12 cellular contexts compared by ENCODE assay signal in the genomic region with DNA sequence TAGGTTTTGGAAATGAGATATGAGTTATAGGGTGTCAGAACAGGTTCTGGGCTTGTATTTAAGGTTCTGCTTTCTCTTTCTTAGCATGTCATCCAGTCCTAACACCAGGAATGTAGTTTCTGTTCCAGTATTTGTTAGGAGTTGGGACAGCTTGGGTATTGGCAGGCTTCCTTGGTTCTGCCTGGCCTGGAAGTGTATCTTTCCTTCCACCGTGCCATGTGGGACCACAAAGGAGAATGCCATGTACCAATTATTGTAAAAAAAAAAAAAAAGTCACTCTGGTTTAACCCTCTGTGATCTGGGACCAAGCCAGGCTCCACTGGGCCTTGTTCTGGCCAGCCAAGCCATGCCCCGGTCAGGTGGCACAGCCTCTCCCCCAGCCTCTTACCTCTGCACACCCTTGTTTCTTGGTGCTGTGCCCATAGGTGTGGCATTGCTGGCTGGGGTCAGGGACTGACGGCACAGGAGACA. TPM values are rescaled to one million over a fixed set of nuclear protein-coding genes. Genes with fewer than 3 reads are reported as not detected.
DNase-seq lines count a peak whose midpoint lies in the region; ATAC-seq and TF ChIP-seq lines count a peak whose summit lies in the region.
"Had no signal": no experiment of that assay in that cellular context is flagged by ENCODE, and none has a peak within 500 bp of the region (broad histone marks: within the 10 kb centered on the region; RNA-seq: fewer than 3 reads in every experiment).

No MANE protein-coding gene starts in this region.

- 0 out of 2 replicates have a peak, but pooled peaks have one; percentile 10 for ATAC-seq in IMR-90 (ENCODE audit: low read depth)
- peak; percentile 43 to 76 (median 74) for ATAC-seq in right lobe of liver

- no peak overlapping the region for H2AFZ ChIP-seq in IMR-90 (replicated peaks; ENCODE audit: low read length, poor library complexity)
- no peak overlapping the region for H2AFZ ChIP-seq in Karpas-422 (ENCODE audit: low read length)

- DNase-seq in IMR-90 (no peak), dedifferentiated amniotic fluid mesenchymal stem cell (ENCODE audit: extremely low spot score) (peak; percentile 25), right lobe of liver (peak; percentile 41 to 79 (median 65)), tibial nerve (ENCODE audit: low spot score in 2 of 2) (no peak), NCI-H146 (lab: John Stamatoyannopoulos, UW) (no peak), Karpas-422 (no peak)
- no peak for DNase-seq in effector CD8-positive, alpha-beta T cell (lab: John Stamatoyannopoulos, UW)
- DNase-seq: activated T-cell treated with anti-CD3 and anti-CD28 coated beads for 4 hours, amniotic stem cell, GOT3, NCI-H1048, NCI-H526 had no signal

- H4K20me1 ChIP-seq in IMR-90 (ENCODE audit: insufficient read depth, low read length) (no peaks in the 10 kb centered on the region), Karpas-422 (ENCODE audit: insufficient read depth, low read depth, low read length) (no peaks in the 10 kb centered on the region; the same call in 1 of the 2 replicates)

- H2BK5ac ChIP-seq in IMR-90 (ENCODE audit: low read depth, low read length, poor library complexity, severe bottlenecking) = no peak overlapping the region

- TF ChIP-seq CTCF in IMR-90 (conservative IDR thresholded peaks at IDR 0.05; ENCODE audit: low read depth, low read length) (no peak), right lobe of liver (IDR thresholded peaks at IDR 0.05) (no peak), tibial nerve (IDR thresholded peaks at IDR 0.05) (no peak)

- no peaks in the 10 kb centered on the region for H3K27me3 ChIP-seq in IMR-90 (ENCODE audit: control insufficient read depth, insufficient read depth, low read length)
- no peaks in the 10 kb centered on the region for H3K27me3 ChIP-seq in right lobe of liver
- H3K27me3 ChIP-seq in tibial nerve = no peaks in the 10 kb centered on the region
- H3K27me3 ChIP-seq in Karpas-422 (ENCODE audit: low read length) = 0 out of 2 replicates have a peak, but pooled peaks cover 2% of the 10 kb centered on the region

- H3K4me2 ChIP-seq in IMR-90 (ENCODE audit: low read depth, low read length) = no peak overlapping the region
- no peak overlapping the region for H3K4me2 ChIP-seq in Karpas-422 (ENCODE audit: low read depth, low read length, poor library complexity, severe bottlenecking)

- TF ChIP-seq POLR2A in IMR-90 (IDR thresholded peaks at IDR 0.05; ENCODE audit: low read depth, low read length) = no peak
- no peak for TF ChIP-seq POLR2A in right lobe of liver (IDR thresholded peaks at IDR 0.05)
- no peak for TF ChIP-seq POLR2A in tibial nerve (IDR thresholded peaks at IDR 0.05)

- H3K27ac ChIP-seq in IMR-90 (ENCODE audit: insufficient read depth, low read length) (no peak overlapping the region), right lobe of liver (peak overlapping the region in 2 of 3 donors; percentile 60 to 73), tibial nerve (peak overlapping the region in 3 of 4 donors; percentile 28 to 82 (median 81)), Karpas-422 (ENCODE audit: low read length) (no peak overlapping the region)

- H2AK9ac ChIP-seq in IMR-90 (replicated peaks; ENCODE audit: low read depth, low read length, poor library complexity) = peak overlapping the region; percentile 73

- H2BK20ac ChIP-seq in IMR-90 (ENCODE audit: low read depth, low read length) = no peak overlapping the region

- CTCF ChIA-PET in IMR-90 (lab: Yijun Ruan, JAX) = no interaction called here

- H3K9ac ChIP-seq in IMR-90 (ENCODE audit: low read depth, low read length) (no peak overlapping the region), Karpas-422 (ENCODE audit: low read length) (no peak overlapping the region)

- H3K56ac ChIP-seq in IMR-90 (ENCODE audit: extremely low read depth, insufficient read depth, low read length) = no peak overlapping the region

- POLR2A ChIA-PET in IMR-90 (lab: Charles Lee; ENCODE audit: unreplicated experiment) = no interaction called here

- no CpG with 5 or more reads among the region's 3 CpGs for WGBS in IMR-90 (ENCODE audit: extremely low coverage in 2 of 2, insufficient read length in 1 of 2), 2 experiments
- 14% methylated on average over 1 of the region's 3 CpGs for WGBS in right lobe of liver (ENCODE audit: insufficient coverage, low coverage, low lambda C conversion rate, missing lambda C conversion rate)
- WGBS in tibial nerve, 2 donors = 62 to 67% methylated on average over 3 of the region's 3 CpGs

- no peak for TF ChIP-seq EP300 in tibial nerve (IDR thresholded peaks at IDR 0.05)

- H2BK15ac ChIP-seq in IMR-90 (ENCODE audit: low read depth, low read length) = no peak overlapping the region

- no peak overlapping the region for H2BK120ac ChIP-seq in IMR-90 (ENCODE audit: low read depth, low read length)

- no peak overlapping the region for H3K18ac ChIP-seq in IMR-90 (ENCODE audit: low read depth, low read length)

- no peak overlapping the region for H4K5ac ChIP-seq in IMR-90 (ENCODE audit: low read depth, low read length)

- H3K4me1 ChIP-seq in IMR-90 (ENCODE audit: control insufficient read depth, insufficient read depth, low read length) = peaks cover 18% of the 10 kb centered on the region
- H3K4me1 ChIP-seq in right lobe of liver = peaks cover 0 to 63% (median 27%) of the 10 kb centered on the region in 4 donors
- peaks cover 0 to 85% (median 51%) of the 10 kb centered on the region in 4 donors for H3K4me1 ChIP-seq in tibial nerve
- H3K4me1 ChIP-seq in Karpas-422 (ENCODE audit: low read length) = no peaks in the 10 kb centered on the region

- dilution Hi-C loops in IMR-90 (cut with HindIII; ENCODE audit: low sequenced_read_pairs, unreplicated experiment) = no loop called here

- in situ Hi-C loops in IMR-90 (cut with MboI; ENCODE audit: low sequenced_read_pairs) = no loop called here

- no peak for TF ChIP-seq RAD21 in IMR-90 (IDR thresholded peaks at IDR 0.05; ENCODE audit: low read length)

- H3K14ac ChIP-seq in IMR-90 (replicated peaks; ENCODE audit: low read depth, low read length) = no peak overlapping the region

- no peaks in the 10 kb centered on the region for H3K79me2 ChIP-seq in Karpas-422 (ENCODE audit: low read length)

- H3K79me1 ChIP-seq in IMR-90 (ENCODE audit: low read depth in 1 of 2, low read length in 2 of 2) = no peaks in the 10 kb centered on the region

- peak overlapping the region; percentile 29; the same call in 1 of the 2 replicates for H2AK5ac ChIP-seq in IMR-90 (ENCODE audit: low read depth, low read length)

- H4K8ac ChIP-seq in IMR-90 (ENCODE audit: low read depth in 2 of 2, low read length in 2 of 2) = no peak overlapping the region

- H3K4me3 ChIP-seq in IMR-90 (ENCODE audit: insufficient read depth, low read depth, low read length) (no peak overlapping the region), right lobe of liver (no peak overlapping the region), tibial nerve (no peak overlapping the region), Karpas-422 (ENCODE audit: low read length) (no peak overlapping the region)

- no peak overlapping the region for H3K23ac ChIP-seq in IMR-90 (ENCODE audit: low read depth, low read length)

- H3K36me3 ChIP-seq in IMR-90 (ENCODE audit: control insufficient read depth, insufficient read depth, low read length) (no peaks in the 10 kb centered on the region), right lobe of liver (no peaks in the 10 kb centered on the region), tibial nerve (no peaks in the 10 kb centered on the region), Karpas-422 (ENCODE audit: insufficient read depth, low read length) (no peaks in the 10 kb centered on the region)

- no peak overlapping the region for H4K91ac ChIP-seq in IMR-90 (ENCODE audit: insufficient read depth, low read depth, low read length)

- H3K9me2 ChIP-seq in Karpas-422 (replicated peaks; ENCODE audit: insufficient read depth, low read length) = no peaks in the 10 kb centered on the region

- H3K9me1 ChIP-seq in IMR-90 (ENCODE audit: insufficient read depth, low read length) = peaks cover 15% of the 10 kb centered on the region

- no TSS peak for BruUV-seq in IMR-90 (replicated peaks; lab: Mats Ljungman, UMichigan)

- intact Hi-C loops in IMR-90 (cut with micrococcal nuclease) = no loop called here
- intact Hi-C loops in right lobe of liver (cut with DNase I) = loop anchor here in 1 of 2 donors (10.0 kb wide), 1 partner anchor 57 kb away; no protein-coding TSS in a partner anchor

- H3K4ac ChIP-seq in IMR-90 (ENCODE audit: low read depth, low read length) = no peak overlapping the region

- H3K9me3 ChIP-seq in IMR-90 (ENCODE audit: control insufficient read depth, insufficient read depth, low read length) (no peaks in the 10 kb centered on the region), right lobe of liver (no peaks in the 10 kb centered on the region), tibial nerve (peaks cover 0 to 4% (median 0%) of the 10 kb centered on the region in 4 donors), Karpas-422 (ENCODE audit: low read length) (no peaks in the 10 kb centered on the region)

TF ChIP-seq in IMR-90, 13 proteins besides CTCF, POLR2A, EP300 and RAD21 (continues in another document):
- no peak for TF ChIP-seq CEBPB (IDR thresholded peaks at IDR 0.05; ENCODE audit: low read depth, low read length)
- no peak for TF ChIP-seq CHD1 (IDR thresholded peaks at IDR 0.05; ENCODE audit: low read depth, low read length)
- no peak for TF ChIP-seq FOS (IDR thresholded peaks at IDR 0.05; ENCODE audit: low read depth, low read length)
- TF ChIP-seq RFX5 (IDR thresholded peaks at IDR 0.05; ENCODE audit: low read depth, low read length) = no peak
- no peak for TF ChIP-seq MXI1 (IDR thresholded peaks at IDR 0.05; ENCODE audit: borderline replicate concordance, low read depth, low read length)
- TF ChIP-seq SMC3 (IDR thresholded peaks at IDR 0.05; ENCODE audit: low read depth, low read length) = no peak
- TF ChIP-seq USF2 (IDR thresholded peaks at IDR 0.05; ENCODE audit: low read depth, low read length) = no peak
- TF ChIP-seq NFE2L2 (IDR thresholded peaks at IDR 0.05; ENCODE audit: low read depth, low read length) = no peak

RNA-seq across cellular contexts. Expression of gene ARHGAP26, which starts 47.8 kb away (rescaled TPM):
- total RNA-seq in IMR-90 (2012; rRNA removed) (0.54 and 0.56 TPM in 2 replicates), right lobe of liver (10 to 100 TPM in 2 of 6 experiments, 1 to 10 TPM in 4; 6.7 to 14.5 (median 8.3) TPM), tibial nerve (10 to 100 TPM; 33.7 to 77.8 (median 57.8) TPM)
- polyA plus RNA-seq in IMR-90 (2012; rRNA removed) = 0.27 and 0.56 TPM in 2 replicates
- 0.06 and 0.13 TPM in 2 replicates for polyA plus RNA-seq in IMR-90 (2012; cell fraction: cytosol; rRNA removed)
- 0.40 and 2.1 TPM in 2 replicates for polyA plus RNA-seq in IMR-90 (2012; cell fraction: nucleus; rRNA removed; ENCODE audit: low replicate concordance)
- 21.8 and 39.8 TPM in 2 replicates for total RNA-seq in Karpas-422 (2014; rRNA removed; shearing (Covaris generic); ENCODE audit: low replicate concordance)

Comparison
In these comparisons a context has a peak if more than half of its experiments do, and no peak if none do; other contexts are left out.
1. DNase-seq: peak in dedifferentiated amniotic fluid mesenchymal stem cell (single experiment) and right lobe of liver (3 of 3); none in IMR-90 (single experiment), tibial nerve (0 of 2), NCI-H146 (single experiment), Karpas-422 (single experiment) and effector CD8-positive, alpha-beta T cell (single experiment).
2. H3K27ac ChIP-seq: peak in right lobe of liver (2 of 3) and tibial nerve (3 of 4); none in IMR-90 (single experiment) and Karpas-422 (single experiment).